1 cellular context compared by ENCODE assay signal in the genomic region with DNA sequence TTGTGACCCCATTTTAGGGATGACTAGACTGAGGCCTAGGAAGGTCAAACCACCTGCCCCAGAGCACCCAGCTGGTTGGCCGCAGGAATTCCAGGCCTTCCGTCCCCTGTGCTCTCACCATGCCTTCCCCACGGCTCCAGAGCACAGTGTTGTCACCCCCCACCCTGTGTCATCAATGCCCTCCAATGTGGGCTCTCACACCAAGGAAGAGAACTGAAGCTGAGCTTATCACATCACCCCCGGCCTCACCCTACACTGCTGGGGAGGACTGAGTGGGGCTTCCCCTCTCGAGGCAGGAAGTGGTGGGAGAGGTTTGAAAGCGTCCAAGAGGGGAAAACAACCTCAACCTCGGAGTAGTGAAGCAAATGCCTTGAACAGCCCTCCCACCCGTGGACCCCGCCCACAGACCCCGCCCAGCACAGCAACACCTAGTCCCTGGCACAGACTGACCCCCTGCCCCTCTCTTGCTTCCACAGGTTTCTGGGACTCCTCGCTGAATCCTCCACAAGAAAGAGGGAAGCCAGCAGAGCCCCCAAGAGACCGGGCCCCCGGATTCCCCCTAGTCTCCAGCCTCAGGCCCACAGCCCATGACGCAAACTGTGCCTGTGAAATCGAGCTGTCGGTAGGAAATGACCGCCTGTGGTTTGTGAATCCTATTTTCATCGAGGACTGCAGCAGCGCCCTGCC.
TF ChIP-seq lines count a peak whose summit lies in the region.

No MANE protein-coding gene starts in this region.

TF ChIP-seq in WTC11, 78 proteins besides CTCF, POLR2A, EP300 and RAD21 (continued from another document):
- TF ChIP-seq, protein P1, sequence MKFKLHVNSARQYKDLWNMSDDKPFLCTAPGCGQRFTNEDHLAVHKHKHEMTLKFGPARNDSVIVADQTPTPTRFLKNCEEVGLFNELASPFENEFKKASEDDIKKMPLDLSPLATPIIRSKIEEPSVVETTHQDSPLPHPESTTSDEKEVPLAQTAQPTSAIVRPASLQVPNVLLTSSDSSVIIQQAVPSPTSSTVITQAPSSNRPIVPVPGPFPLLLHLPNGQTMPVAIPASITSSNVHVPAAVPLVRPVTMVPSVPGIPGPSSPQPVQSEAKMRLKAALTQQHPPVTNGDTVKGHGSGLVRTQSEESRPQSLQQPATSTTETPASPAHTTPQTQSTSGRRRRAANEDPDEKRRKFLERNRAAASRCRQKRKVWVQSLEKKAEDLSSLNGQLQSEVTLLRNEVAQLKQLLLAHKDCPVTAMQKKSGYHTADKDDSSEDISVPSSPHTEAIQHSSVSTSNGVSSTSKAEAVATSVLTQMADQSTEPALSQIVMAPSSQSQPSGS (CRISPR knock-in tag; IDR thresholded peaks at IDR 0.05; ENCODE audit: borderline replicate concordance, low read depth), result no peak
